ENCODE assay signal across 8 cellular contexts in the genomic region with DNA sequence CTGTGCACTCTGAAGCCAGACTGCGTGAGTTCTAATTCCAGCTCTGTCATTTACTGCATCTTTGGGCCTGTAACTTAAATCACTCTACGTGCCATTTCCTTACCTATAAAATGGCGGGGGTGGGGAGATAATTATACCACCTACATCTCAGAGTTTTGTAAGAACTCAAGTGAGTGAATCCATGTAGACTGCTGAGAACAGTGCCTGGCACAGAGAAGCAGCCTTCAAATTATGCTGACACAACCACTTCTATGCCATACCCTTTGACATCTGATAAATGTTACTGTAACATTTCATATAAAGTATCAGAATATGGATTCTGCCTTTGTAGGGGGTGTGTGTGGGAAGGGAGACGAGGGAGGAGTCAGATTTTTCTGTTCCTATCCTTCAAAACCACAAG. TPM values are rescaled to one million over a fixed set of nuclear protein-coding genes. Genes with fewer than 3 reads are reported as not detected.
"Had no signal": no experiment of that assay in that cellular context is flagged by ENCODE, and none has a peak within 500 bp of the region (broad histone marks: within the 10 kb centered on the region; RNA-seq: fewer than 3 reads in every experiment).

No MANE protein-coding gene starts in this region.

- H3K36me3 Mint-ChIP-seq: IgD-negative memory B cell had no signal

- H3K4me3 Mint-ChIP-seq: HFFc6 had no signal

- H3K27ac Mint-ChIP-seq: HFFc6, IgD-negative memory B cell had no signal

- H3K27me3 Mint-ChIP-seq: IgD-negative memory B cell had no signal

- H3K9ac ChIP-seq: KMS-11 had no signal

- H3K4me2 ChIP-seq: KMS-11 had no signal

- DNase-seq: GOT3, H7, HCEC 1CT, HFFc6, KBM-7 had no signal

- H3K27ac ChIP-seq: HL-60, KMS-11 had no signal

RNA-seq across cellular contexts. Expression of a gene that starts 27.7 kb away (rescaled TPM):
- total RNA-seq: HFFc6 had no signal
- polyA plus RNA-seq: IgD-negative memory B cell had no signal
